In the genomic region with DNA sequence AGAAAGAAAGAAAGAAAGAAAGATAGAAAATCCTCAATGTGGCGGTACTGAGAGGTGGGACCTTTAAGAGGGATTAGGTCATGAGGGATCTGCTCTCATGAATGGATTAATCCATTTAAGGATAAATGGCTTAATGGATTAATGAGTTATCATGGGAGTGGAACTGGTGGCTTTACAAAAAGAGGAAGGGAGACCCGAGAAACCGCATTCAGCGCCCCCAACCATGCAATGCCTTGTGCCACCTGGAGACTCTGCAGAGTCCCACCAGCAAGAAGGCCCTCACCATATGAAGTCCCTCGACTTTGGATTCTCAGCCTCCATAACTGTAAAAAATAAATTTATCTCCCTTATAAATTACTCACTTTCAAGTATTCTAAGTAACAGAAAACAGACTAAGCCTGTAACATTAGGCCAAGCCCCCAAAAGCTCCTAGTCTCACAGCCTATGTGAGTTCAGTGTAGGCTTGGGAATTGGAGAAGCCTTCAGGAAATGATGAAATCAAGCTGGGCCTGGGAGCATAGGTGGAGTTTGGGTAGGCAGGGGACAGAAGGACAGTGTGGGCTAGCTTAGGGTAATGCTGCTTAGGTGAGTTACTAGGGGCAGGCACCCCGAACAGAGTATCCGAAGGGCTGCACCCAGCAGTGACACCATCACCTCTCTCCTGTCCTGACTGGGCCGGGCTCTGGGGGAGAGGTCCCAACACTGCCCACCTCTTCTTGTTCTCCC, we compare ENCODE assay signal across 2 cellular contexts.
TF ChIP-seq lines count a peak whose summit lies in the region.

No MANE protein-coding gene starts in this region.

TF ChIP-seq in GM12891, 5 proteins besides CTCF, POLR2A, EP300 and RAD21:
- TF ChIP-seq TAF1 (IDR thresholded peaks at IDR 0.05; ENCODE audit: low read depth, low read length) (no peak), SPI1 (IDR thresholded peaks at IDR 0.05; ENCODE audit: low read depth, low read length) (peak; percentile 69), POLR2AphosphoS5 (IDR thresholded peaks at IDR 0.05; ENCODE audit: low read depth, low read length) (no peak)

TF ChIP-seq in H1, 55 proteins besides CTCF, POLR2A, EP300 and RAD21:
- TF ChIP-seq MAFK (IDR thresholded peaks at IDR 0.05; ENCODE audit: low read depth, low read length) (no peak), NRF1 (IDR thresholded peaks at IDR 0.05; ENCODE audit: low read depth, low read length) (no peak), SUZ12 (IDR thresholded peaks at IDR 0.05; ENCODE audit: low read length) (no peak), SIX5 (IDR thresholded peaks at IDR 0.05; ENCODE audit: low read depth, low read length) (no peak), ZNF274 (IDR thresholded peaks at IDR 0.05; ENCODE audit: borderline replicate concordance, extremely low read depth, low read length) (no peak), TAF1 (IDR thresholded peaks at IDR 0.05; ENCODE audit: low read depth, low read length) (no peak), KDM1A (IDR thresholded peaks at IDR 0.05; ENCODE audit: borderline replicate concordance, low read length) (no peak), SIN3A (conservative IDR thresholded peaks at IDR 0.05 in 1 of 2, IDR thresholded peaks at IDR 0.05 in 1 of 2; ENCODE audit: low read depth in 1 of 2, low read length in 2 of 2) (no peak), TEAD4 (IDR thresholded peaks at IDR 0.05; ENCODE audit: low read depth, low read length) (no peak), TAF7 (optimal IDR thresholded peaks at IDR 0.05; ENCODE audit: borderline replicate concordance, low read depth, low read length) (no peak), BRCA1 (IDR thresholded peaks at IDR 0.05; ENCODE audit: low read depth, low read length) (no peak), FOSL1 (IDR thresholded peaks at IDR 0.05; ENCODE audit: insufficient read depth, low read depth, low read length) (no peak), CHD2 (IDR thresholded peaks at IDR 0.05; ENCODE audit: low read length) (no peak), CHD1 (IDR thresholded peaks at IDR 0.05; ENCODE audit: low read depth, low read length) (no peak), CREB1 (IDR thresholded peaks at IDR 0.05) (no peak), GABPA (IDR thresholded peaks at IDR 0.05; ENCODE audit: borderline replicate concordance, insufficient read depth, low read length) (no peak), YY1 (IDR thresholded peaks at IDR 0.05; ENCODE audit: low read depth, low read length) (no peak)
